In the genomic region with DNA sequence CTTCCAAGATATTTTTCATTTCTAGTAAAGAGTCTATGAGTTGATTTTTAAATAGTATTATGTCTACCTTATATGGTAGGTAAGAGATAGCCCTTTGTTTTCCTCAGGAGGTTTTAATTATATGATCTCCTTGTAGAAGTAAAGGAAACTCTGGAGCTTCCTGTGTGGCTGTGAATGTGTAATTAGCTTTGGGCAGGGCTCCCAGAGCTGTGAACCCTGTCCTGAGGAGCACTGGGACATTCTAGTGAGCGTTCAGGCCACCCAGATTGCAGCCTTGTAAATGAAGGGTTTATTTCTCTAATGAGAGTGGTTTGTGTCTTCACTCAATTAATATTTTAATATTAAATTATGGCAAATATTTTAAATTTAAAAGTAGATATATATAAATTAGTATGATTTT, we compare ENCODE assay signal across 2 cellular contexts. TPM values are rescaled to one million over a fixed set of nuclear protein-coding genes. Genes with fewer than 3 reads are reported as not detected.
"Had no signal": no experiment of that assay in that cellular context is flagged by ENCODE, and none has a peak within 500 bp of the region (broad histone marks: within the 10 kb centered on the region; RNA-seq: fewer than 3 reads in every experiment).

No MANE protein-coding gene starts in this region.

RNA-seq across cellular contexts. Expression of a gene that starts 50.0 kb away (rescaled TPM):
- total RNA-seq: M059J, PC-9 had no signal
